ENCODE assay signal across 10 cellular contexts in genomic region chr2:135299656-135300244, GRCh38.
A peak's percentile ranks its signal among the peaks of the same experiment; 100 is the strongest.
DNase-seq lines count a peak whose midpoint lies in the region; ATAC-seq and TF ChIP-seq lines count a peak whose summit lies in the region.
"Had no signal": no experiment of that assay in that cellular context is flagged by ENCODE, and none has a peak within 500 bp of the region (broad histone marks: within the 10 kb centered on the region; RNA-seq: fewer than 3 reads in every experiment).

No MANE protein-coding gene starts in this region.

- POLR2A ChIA-PET in OCI-LY7 (lab: Charles Lee) = interaction anchor here (0.6 to 1.5 kb wide), 2 partner anchors 8 to 1094 kb away, joined by 3 to 6 read pairs; no protein-coding TSS in a partner anchor

- H3K4me2 ChIP-seq in OCI-LY7 (ENCODE audit: low read length) = no peak overlapping the region

- no peaks in the 10 kb centered on the region for H3K79me2 ChIP-seq in OCI-LY7 (ENCODE audit: insufficient read depth, low read depth, low read length)

- no peak for TF ChIP-seq CTCF in astrocyte of the spinal cord (IDR thresholded peaks at IDR 0.05; ENCODE audit: low read depth, low read length)
- TF ChIP-seq CTCF in OCI-LY7 (conservative IDR thresholded peaks at IDR 0.05; ENCODE audit: low read length) = no peak

- ATAC-seq in GM21360 (IDR thresholded peaks at IDR 0.05; ENCODE audit: unreplicated experiment) = peak; percentile 73
- ATAC-seq in HG03565 (IDR thresholded peaks at IDR 0.05; ENCODE audit: unreplicated experiment) = peak; percentile 97
- no peak for ATAC-seq in activated CD4-positive, CD25-positive, alpha-beta regulatory T cell treated with anti-CD3 and anti-CD28 coated beads, Interleukin-2, amount 50 U/mL, for 24 hours

- in situ Hi-C loops in astrocyte of the spinal cord (cut with HindIII; ENCODE audit: low sequenced_read_pairs) = no loop called here

- intact Hi-C loops in OCI-LY7 (cut with micrococcal nuclease; ENCODE audit: unreplicated experiment) = no loop called here

- H3K4me1 ChIP-seq in OCI-LY7 (ENCODE audit: insufficient read depth, low read length, poor library complexity, severe bottlenecking) = no peaks in the 10 kb centered on the region
- H3K4me1 ChIP-seq: spleen had no signal

- H3K4me3 ChIP-seq in astrocyte of the spinal cord (ENCODE audit: low read depth, low read length) = no peak overlapping the region
- H3K4me3 ChIP-seq in OCI-LY7 (ENCODE audit: low read depth, low read length, poor library complexity, severe bottlenecking) = no peak overlapping the region
- H3K4me3 ChIP-seq: spleen, thoracic aorta had no signal

- no peaks in the 10 kb centered on the region for H3K9me2 ChIP-seq in OCI-LY7 (ENCODE audit: insufficient read depth, low read length)

- DNase-seq in AG08395 (ENCODE audit: low spot score) (peak; percentile 32), astrocyte of the spinal cord (ENCODE audit: low read depth, low spot score) (peak; percentile 37), OCI-LY7 (ENCODE audit: low spot score) (no peak), hypothalamus (lab: John Stamatoyannopoulos, UW) (no peak), HK-2 (ENCODE audit: unreplicated experiment) (no peak)
- DNase-seq: spleen had no signal

- no peaks in the 10 kb centered on the region for H4K20me1 ChIP-seq in OCI-LY7 (ENCODE audit: insufficient read depth, low read length)

- no peak overlapping the region for H3K27ac ChIP-seq in OCI-LY7 (ENCODE audit: low read depth, low read length, poor library complexity, severe bottlenecking)
- H3K27ac ChIP-seq: spleen, thoracic aorta had no signal

- peaks cover 4% of the 10 kb centered on the region; the same call in 1 of the 2 replicates for H3K36me3 ChIP-seq in OCI-LY7 (ENCODE audit: insufficient read depth, low read length)
- H3K36me3 ChIP-seq: thoracic aorta had no signal

- no peaks in the 10 kb centered on the region for H3K9me3 ChIP-seq in OCI-LY7 (ENCODE audit: low read length)

- no peak overlapping the region for H2AFZ ChIP-seq in OCI-LY7 (ENCODE audit: low read length)

- CTCF ChIA-PET in OCI-LY7 (lab: Charles Lee; ENCODE audit: unreplicated experiment) = no interaction called here

- BruUV-seq in OCI-LY7 (replicated peaks; lab: Mats Ljungman, UMichigan) = no TSS peak

Comparison
In these comparisons a context has a peak if more than half of its experiments do, and no peak if none do; other contexts are left out.
1. DNase-seq: peak in AG08395 (single experiment) and astrocyte of the spinal cord (single experiment); none in OCI-LY7 (single experiment), hypothalamus (0 of 51) and HK-2 (single experiment).
2. ATAC-seq: peak in GM21360 (single experiment) and HG03565 (single experiment); none in activated CD4-positive, CD25-positive, alpha-beta regulatory T cell treated with anti-CD3 and anti-CD28 coated beads, Interleukin-2, amount 50 U/mL, for 24 hours (0 of 2).